13 cellular contexts compared by ENCODE assay signal in the genomic region with DNA sequence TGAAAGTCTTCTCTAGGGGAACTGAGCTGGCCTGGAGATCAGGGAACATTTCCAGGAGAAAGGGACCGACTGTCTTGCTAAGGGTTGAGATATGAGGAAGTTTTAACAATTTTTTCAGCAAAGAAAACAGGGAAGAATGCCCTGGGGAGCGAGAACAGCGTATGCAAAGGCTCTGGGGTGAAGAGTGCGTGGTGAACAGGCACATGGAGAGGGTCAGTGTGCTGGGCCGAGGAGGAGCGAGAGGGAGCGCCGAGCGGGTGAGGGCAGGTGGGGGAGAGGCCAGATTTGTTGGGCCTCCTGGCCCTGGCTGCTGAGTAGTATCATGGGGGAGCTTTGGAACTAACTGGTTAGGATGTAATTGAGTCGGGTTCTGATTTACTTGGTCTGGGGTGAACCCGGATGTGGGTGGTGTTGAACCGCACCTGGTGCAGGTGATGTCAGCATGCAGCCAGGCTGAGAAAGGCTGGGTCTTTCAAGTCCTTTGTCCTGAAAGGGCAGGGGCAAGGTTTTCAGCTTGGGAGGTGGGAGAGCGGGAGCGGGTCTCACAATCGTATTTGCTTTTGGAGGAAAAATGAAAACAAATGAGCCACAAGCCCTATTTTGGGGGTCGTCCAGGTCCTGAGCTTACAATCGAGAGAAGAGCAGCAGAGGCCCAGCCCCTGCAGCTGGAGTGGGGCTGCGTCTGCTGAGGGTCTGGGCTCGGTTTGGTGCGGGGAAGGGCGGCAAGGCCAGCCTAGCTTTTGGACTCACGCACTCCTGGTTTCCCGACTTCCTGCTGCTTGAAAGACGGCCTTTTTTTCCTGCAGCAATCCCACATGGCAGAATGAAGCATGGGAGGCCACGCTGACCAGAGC. TPM values are rescaled to one million over a fixed set of nuclear protein-coding genes. Genes with fewer than 3 reads are reported as not detected.
DNase-seq lines count a peak whose midpoint lies in the region; ATAC-seq, FAIRE-seq and TF ChIP-seq lines count a peak whose summit lies in the region.
"Had no signal": no experiment of that assay in that cellular context is flagged by ENCODE, and none has a peak within 500 bp of the region (broad histone marks: within the 10 kb centered on the region; RNA-seq: fewer than 3 reads in every experiment).

No MANE protein-coding gene starts in this region.

- no peaks in the 10 kb centered on the region for H3K36me3 Mint-ChIP-seq in GM23338 (ENCODE audit: low read depth)

- TF ChIP-seq CTCF in GM23338 (conservative IDR thresholded peaks at IDR 0.05; ENCODE audit: low read depth in 2 of 2) (no peak), H1 (IDR thresholded peaks at IDR 0.05; ENCODE audit: control extremely low read depth in 1 of 3, insufficient read depth in 1 of 3, low read depth in 1 of 3, low read length in 3 of 3) (no peak), gastrocnemius medialis (IDR thresholded peaks at IDR 0.05 in 4 of 5, conservative IDR thresholded peaks at IDR 0.05 in 1 of 5) (no peak)

- H2BK15ac ChIP-seq in H1 (ENCODE audit: low read length), result 0 out of 2 replicates have a peak overlapping the region, but pooled peaks have one; percentile 18

- no peak overlapping the region for H3K14ac ChIP-seq in H1 (ENCODE audit: insufficient read length)

- H3K79me2 ChIP-seq in GM23338 (replicated peaks; ENCODE audit: insufficient read depth) (no peaks in the 10 kb centered on the region), H1 (ENCODE audit: control insufficient read depth in 1 of 2, insufficient read depth in 2 of 2, low read length in 2 of 2) (no peaks in the 10 kb centered on the region)

- H2BK12ac ChIP-seq in H1 (ENCODE audit: low read depth, low read length), result peak overlapping the region; percentile 96

- no peaks in the 10 kb centered on the region for H3K9me3 Mint-ChIP-seq in GM23338

- peak overlapping the region; percentile 82 for H3K4ac ChIP-seq in H1 (replicated peaks; ENCODE audit: insufficient read length, low read depth, low read length)

- TF ChIP-seq POLR2A in H1 (IDR thresholded peaks at IDR 0.05; ENCODE audit: control extremely low read depth in 1 of 2, low read depth in 2 of 2, low read length in 2 of 2), result no peak
- no peak for TF ChIP-seq POLR2A in gastrocnemius medialis (IDR thresholded peaks at IDR 0.05)

- peak overlapping the region; percentile 19 for H3K27ac Mint-ChIP-seq in GM23338

- no peaks in the 10 kb centered on the region for H4K20me1 ChIP-seq in GM23338 (replicated peaks; ENCODE audit: insufficient read depth)
- H4K20me1 ChIP-seq in H1 (replicated peaks in 1 of 2; ENCODE audit: control insufficient read depth in 1 of 2, insufficient read depth in 2 of 2, low read length in 2 of 2), result no peaks in the 10 kb centered on the region

- no peaks in the 10 kb centered on the region for H3K79me1 ChIP-seq in H1 (ENCODE audit: low read depth, low read length)

- peak overlapping the region; percentile 98 for H3K18ac ChIP-seq in H1 (ENCODE audit: extremely low read depth, low read length)

- H3K27ac ChIP-seq in GM23338 (ENCODE audit: low read depth), result no peak overlapping the region
- H3K27ac ChIP-seq in H1 (ENCODE audit: low read depth, low read length), result no peak overlapping the region
- peak overlapping the region; percentile 6 to 70 (median 52) for H3K27ac ChIP-seq in gastrocnemius medialis
- H3K27ac ChIP-seq: SK-N-MC had no signal

- peak overlapping the region; percentile 92 for H4K91ac ChIP-seq in H1 (replicated peaks; ENCODE audit: insufficient read length, low read length)

- no peaks in the 10 kb centered on the region for H3K23me2 ChIP-seq in H1 (ENCODE audit: low read depth, low read length)

- peak; percentile 52 for ATAC-seq in GM23338
- ATAC-seq in gastrocnemius medialis, result no peak
- ATAC-seq in activated CD4-positive, CD25-positive, alpha-beta regulatory T cell treated with anti-CD3 and anti-CD28 coated beads, Interleukin-2, amount 50 U/mL, for 24 hours, result no peak

- H3K4me2 ChIP-seq in GM23338, result peak overlapping the region; percentile 78
- peak overlapping the region; percentile 25 to 56 for H3K4me2 ChIP-seq in H1 (ENCODE audit: insufficient read depth in 1 of 2, low read depth in 2 of 2, low read length in 2 of 2)

- no peaks in the 10 kb centered on the region for H3K9me2 ChIP-seq in GM23338 (ENCODE audit: insufficient read depth)

- peak overlapping the region; percentile 8 for H4K5ac ChIP-seq in H1 (ENCODE audit: insufficient read length, low read depth, low read length)

- peak overlapping the region; percentile 98; the same call in 1 of the 2 replicates for H2BK20ac ChIP-seq in H1 (ENCODE audit: low read length)

- 62% methylated on average over 18 of the region's 25 CpGs; no CpG with 5 or more reads in 1 of the 2 experiments for WGBS in H1 (ENCODE audit: extremely low coverage in 1 of 2, insufficient coverage in 1 of 2, insufficient read length in 1 of 2, insufficient replicate concordance in 2 of 2, low coverage in 1 of 2, low lambda C conversion rate in 2 of 2, missing lambda C conversion rate in 1 of 2), 2 experiments

- H3K27me3 ChIP-seq in GM23338 (ENCODE audit: insufficient read depth) (no peaks in the 10 kb centered on the region), H1 (replicated peaks in 1 of 4; ENCODE audit: control insufficient read depth in 3 of 4, extremely low read depth in 1 of 4, insufficient read depth in 3 of 4, low read length in 3 of 4) (no peaks in the 10 kb centered on the region; a peak in 3 of 7 replicates), gastrocnemius medialis (peaks cover 0 to 3% (median 0%) of the 10 kb centered on the region in 3 donors)

- H3K4me1 Mint-ChIP-seq in GM23338, result peaks cover 28% of the 10 kb centered on the region

- no peak overlapping the region; the same call in none of the 2 replicates for H4K8ac ChIP-seq in H1 (ENCODE audit: extremely low read depth, insufficient read depth, low read length)

- H3K4me3 ChIP-seq in GM23338 (peak overlapping the region; percentile 38; the same call in 1 of the 2 replicates), H1 (ENCODE audit: extremely low read depth in 1 of 4, insufficient read depth in 2 of 4, low read depth in 3 of 4, low read length in 4 of 4) (peak overlapping the region in 2 of 4 experiments; percentile 6 to 15; a peak in 2 of 8 replicates), gastrocnemius medialis (no peak overlapping the region)
- H3K4me3 ChIP-seq: lung, SK-N-MC had no signal

- no peak for TF ChIP-seq EP300 in H1 (IDR thresholded peaks at IDR 0.05; ENCODE audit: borderline replicate concordance in 1 of 2, low read depth in 2 of 2, low read length in 2 of 2)

- CTCF ChIA-PET in H1 (lab: Charles Lee; ENCODE audit: partially characterized antibody), result interaction anchor here (0.6 to 12.7 kb wide), 5 partner anchors 16 to 199 kb away, joined by 3 to 212 read pairs (median 4); no protein-coding TSS in a partner anchor

- H3K36me3 ChIP-seq in GM23338 (ENCODE audit: insufficient read depth) (no peaks in the 10 kb centered on the region), H1 (ENCODE audit: control insufficient read depth in 2 of 4, insufficient read depth in 4 of 4, low read length in 3 of 4) (no peaks in the 10 kb centered on the region), gastrocnemius medialis (no peaks in the 10 kb centered on the region)

- no peaks in the 10 kb centered on the region for H3K9me3 ChIP-seq in H1 (ENCODE audit: insufficient read depth in 2 of 2, low read depth in 1 of 2, low read length in 1 of 2)
- no peaks in the 10 kb centered on the region for H3K9me3 ChIP-seq in gastrocnemius medialis

- 0 out of 7 replicates have a peak overlapping the region, but pooled peaks of 1 of the 4 experiments have one; percentile 9 for H3K9ac ChIP-seq in H1 (replicated peaks in 1 of 4; ENCODE audit: extremely low read depth in 1 of 4, low read depth in 3 of 4, low read length in 3 of 4)

- H2AFZ ChIP-seq in GM23338 (peak overlapping the region; percentile 98), H1 (ENCODE audit: low read length) (peak overlapping the region; percentile 3)

- intact Hi-C loops in gastrocnemius medialis (cut with DNase I; ENCODE audit: low total_unique reads), result no loop called here

- FAIRE-seq in H1 (lab: Jason Lieb, UNC), result no peak

- no peak for TF ChIP-seq RAD21 in H1 (IDR thresholded peaks at IDR 0.05 in 1 of 2, conservative IDR thresholded peaks at IDR 0.05 in 1 of 2; ENCODE audit: low read depth in 2 of 2, low read length in 2 of 2)

- H3K4me3 Mint-ChIP-seq in GM23338, result peak overlapping the region; percentile 41

- peaks cover 22% of the 10 kb centered on the region for H3K4me1 ChIP-seq in GM23338 (ENCODE audit: insufficient read depth)
- H3K4me1 ChIP-seq in H1 (replicated peaks in 1 of 4; ENCODE audit: control insufficient read depth in 3 of 4, insufficient read depth in 4 of 4, low read length in 3 of 4), result peaks cover 1 to 24% (median 12%) of the 10 kb centered on the region in 4 experiments
- H3K4me1 ChIP-seq in gastrocnemius medialis, result peaks cover 0 to 12% of the 10 kb centered on the region in 2 donors

- H2AK5ac ChIP-seq in H1 (ENCODE audit: low read depth, low read length), result no peak overlapping the region

- H3K56ac ChIP-seq in H1 (replicated peaks; ENCODE audit: insufficient read length, low read depth, low read length), result no peak overlapping the region

- DNase-seq in GM23338 (ENCODE audit: low spot score) (peak; percentile 50), H1 (ENCODE audit: low read depth in 1 of 2, low spot score in 2 of 2) (no peak), kidney tubule cell (ENCODE audit: low spot score) (peak; percentile 28), gastrocnemius medialis (no peak), CD1c-positive myeloid dendritic cell (ENCODE audit: extremely low spot score) (no peak), anterior cingulate cortex (lab: John Stamatoyannopoulos, UW) (no peak), NCI-H524 (lab: John Stamatoyannopoulos, UW) (no peak)
- DNase-seq: MV-4-11 had no signal

- H3K27me3 Mint-ChIP-seq in GM23338 (ENCODE audit: insufficient read depth, low read depth, poor library complexity), result peaks cover 12% of the 10 kb centered on the region

- POLR2A ChIA-PET in H1 (lab: Charles Lee; ENCODE audit: partially characterized antibody), result interaction anchor here (0.6 to 1.7 kb wide), 4 partner anchors 9 to 22 kb away, joined by 3 to 13 read pairs (median 3); no protein-coding TSS in a partner anchor

- H2BK120ac ChIP-seq in H1 (replicated peaks; ENCODE audit: low read depth, low read length), result peak overlapping the region; percentile 57

- H2BK5ac ChIP-seq in H1 (ENCODE audit: low read depth, low read length), result peak overlapping the region; percentile 85

- H3K23ac ChIP-seq in H1 (ENCODE audit: insufficient read length), result no peak overlapping the region

- in situ Hi-C loops in gastrocnemius medialis (cut with MboI; ENCODE audit: low sequenced_read_pairs in 4 of 4), result loop anchor here in 2 of 4 donors (25.0 kb wide), 1 partner anchor 204 kb away; no protein-coding TSS in a partner anchor

- no peaks in the 10 kb centered on the region; the same call in 1 of the 2 replicates for H3F3A ChIP-seq in GM23338 (replicated peaks; ENCODE audit: low read depth)

RNA-seq across cellular contexts. Expression of a gene that starts 11.1 kb away (rescaled TPM):
- 0.43 and 0.76 TPM in 2 replicates for total RNA-seq in GM23338 (2014; rRNA removed; shearing (Covaris generic))
- polyA plus RNA-seq in GM23338 (2016; fragmentation: Nextera tagmentation; extraction: Ambion mirVana), result 0.70 and 0.95 TPM in 2 replicates
- 1.1 and 1.6 TPM in 2 replicates for total RNA-seq in H1 (2021; fragmentation: NEBNext Ultra II Directional; extraction: Animal tissue kit (Norgen Biotek cat#: 25700))
- 0.52 and 0.70 TPM in 2 replicates for polyA plus RNA-seq in H1 (2011; rRNA removed)
- 0.61 TPM for polyA plus RNA-seq in H1 (2011; cell fraction: cytosol; rRNA removed)
- 0.64 TPM for polyA plus RNA-seq in H1 (2011; cell fraction: nucleus; rRNA removed)
- 0.36 to 1.2 TPM (median 0.46 TPM) in 4 replicates for polyA plus RNA-seq in H1 (2012, experiment 1 of 2)
- polyA plus RNA-seq in H1 (2012, experiment 2 of 2), result 0.22 TPM
- polyA plus RNA-seq in H1 (2013, experiment 1 of 2), result 0.71 TPM
- 0.99 TPM for polyA plus RNA-seq in H1 (2013, experiment 2 of 2)
- not detected in 2 replicates for polyA minus RNA-seq in H1 (2011; rRNA and poly(A)+ RNA removed)
- not detected for polyA minus RNA-seq in H1 (2011; cell fraction: cytosol; rRNA and poly(A)+ RNA removed)
- polyA minus RNA-seq in H1 (2011; cell fraction: nucleus; rRNA and poly(A)+ RNA removed), result not detected
- total RNA-seq in gastrocnemius medialis, result under 1 TPM in 3 of 4 donors, not detected in 1; 0.40 to 0.68 (median 0.49) TPM
- total RNA-seq: activated CD8-positive, alpha-beta memory T cell treated with anti-CD3 and anti-CD28 coated beads for 36 hours; glomerular endothelial cell had no signal

RNA-seq across cellular contexts. Expression of a gene that starts 43.7 kb away (rescaled TPM):
- 0.07 TPM in 1 of 2 replicates, not detected in the other for total RNA-seq in GM23338 (2014; rRNA removed; shearing (Covaris generic))
- polyA plus RNA-seq in GM23338 (2016; fragmentation: Nextera tagmentation; extraction: Ambion mirVana), result not detected in 2 replicates
- not detected in 2 replicates for total RNA-seq in H1 (2021; fragmentation: NEBNext Ultra II Directional; extraction: Animal tissue kit (Norgen Biotek cat#: 25700))
- not detected in 2 replicates for polyA plus RNA-seq in H1 (2011; rRNA removed)
- not detected for polyA plus RNA-seq in H1 (2011; cell fraction: cytosol; rRNA removed)
- polyA plus RNA-seq in H1 (2011; cell fraction: nucleus; rRNA removed), result not detected
- not detected in 4 replicates for polyA plus RNA-seq in H1 (2012, experiment 1 of 2)
- polyA plus RNA-seq in H1 (2012, experiment 2 of 2), result not detected
- not detected for polyA plus RNA-seq in H1 (2013, experiment 1 of 2)
- polyA plus RNA-seq in H1 (2013, experiment 2 of 2), result not detected
- polyA minus RNA-seq in H1 (2011; rRNA and poly(A)+ RNA removed), result 0.02 TPM in 1 of 2 replicates, not detected in the other
- not detected for polyA minus RNA-seq in H1 (2011; cell fraction: cytosol; rRNA and poly(A)+ RNA removed)
- not detected for polyA minus RNA-seq in H1 (2011; cell fraction: nucleus; rRNA and poly(A)+ RNA removed)
- total RNA-seq in gastrocnemius medialis, result not detected
- total RNA-seq: activated CD8-positive, alpha-beta memory T cell treated with anti-CD3 and anti-CD28 coated beads for 36 hours; glomerular endothelial cell; lung had no signal
- polyA plus RNA-seq: lung had no signal

Comparison
In these comparisons a context has a peak if more than half of its experiments do, and no peak if none do; other contexts are left out.
1. DNase-seq: peak in GM23338 (single experiment) and kidney tubule cell (single experiment); none in H1 (0 of 2), gastrocnemius medialis (0 of 2), CD1c-positive myeloid dendritic cell (single experiment), anterior cingulate cortex (0 of 58) and NCI-H524 (0 of 2).
2. H3K27ac ChIP-seq: peak in gastrocnemius medialis (4 of 4); none in GM23338 (single experiment) and H1 (single experiment).